12 cellular contexts compared by ENCODE assay signal in the genomic region with DNA sequence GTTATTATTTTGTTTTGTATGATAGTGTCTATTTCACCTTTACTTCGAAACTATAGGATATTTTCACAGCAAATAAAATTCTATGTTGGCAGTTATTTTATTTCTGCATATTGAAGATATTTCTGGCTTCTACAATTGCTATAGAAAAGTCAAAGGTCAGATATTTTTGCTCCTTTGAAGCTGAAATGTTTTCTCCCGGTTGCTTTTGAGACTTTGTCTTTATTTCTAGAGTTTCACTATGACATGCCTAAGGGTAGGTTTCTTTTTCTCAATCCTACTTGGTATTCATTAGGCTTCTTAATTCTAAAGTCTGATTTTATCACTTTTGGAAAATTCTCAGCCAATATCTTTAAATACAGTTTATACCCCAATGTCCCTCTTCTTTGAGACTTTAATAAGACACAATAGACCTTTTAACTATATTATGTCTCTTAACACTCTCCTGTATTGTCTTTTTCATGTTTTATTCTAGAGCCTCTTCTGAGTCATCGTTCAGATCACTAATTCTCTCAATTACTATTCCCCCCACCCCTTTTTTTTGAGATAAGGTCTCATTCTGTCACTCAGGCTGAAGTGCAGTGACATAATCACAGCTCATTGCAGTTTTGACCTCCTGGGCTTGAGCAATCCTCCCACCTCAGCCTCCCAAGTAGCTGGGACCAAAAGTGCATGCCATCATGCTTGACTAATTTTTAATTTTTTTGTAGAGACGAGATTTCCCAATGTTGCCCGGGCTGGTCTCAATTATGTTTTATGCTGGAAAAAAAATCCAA. TPM values are rescaled to one million over a fixed set of nuclear protein-coding genes. Genes with fewer than 3 reads are reported as not detected.
DNase-seq lines count a peak whose midpoint lies in the region; ATAC-seq and TF ChIP-seq lines count a peak whose summit lies in the region.
"Had no signal": no experiment of that assay in that cellular context is flagged by ENCODE, and none has a peak within 500 bp of the region (broad histone marks: within the 10 kb centered on the region; RNA-seq: fewer than 3 reads in every experiment).

No MANE protein-coding gene starts in this region.

- no peak for DNase-seq in activated T-cell treated with anti-CD3 and anti-CD28 coated beads, Interleukin-2, amount 50 U/mL, for 72 hours
- no peak for DNase-seq in activated T-cell treated with anti-CD3 and anti-CD28 coated beads, Interleukin-2, amount 50 U/mL, for 48 hours
- DNase-seq in activated B cell treated with CpG ODN at 0.5 μM for 24 hours: no peak
- no peak for DNase-seq in stimulated activated naive CD8-positive, alpha-beta T cell treated with anti-CD3 and anti-CD28 coated beads, Interleukin-15, amount 100 ng/mL, for 72 hours
- no peak for DNase-seq in DMS153 (lab: John Stamatoyannopoulos, UW)
- DNase-seq in islet precursor cell: no peak
- DNase-seq in NCI-H1417 (lab: John Stamatoyannopoulos, UW): no peak
- DNase-seq: ACHN; activated CD8-positive, alpha-beta memory T cell treated with anti-CD3 and anti-CD28 coated beads, Interleukin-2, amount 50 U/mL, for 4 hours; cortex of kidney had no signal

- H3K36me3 Mint-ChIP-seq in activated T-cell treated with anti-CD3 and anti-CD28 coated beads, Interleukin-2, amount 50 U/mL, for 72 hours (ENCODE audit: insufficient read depth in 2 of 2): peaks cover 5 to 6% of the 10 kb centered on the region in 2 donors
- H3K36me3 Mint-ChIP-seq in activated B cell treated with CpG ODN at 0.5 μM for 24 hours (ENCODE audit: low read depth): peaks cover 43% of the 10 kb centered on the region

- CTCF ChIA-PET in activated B cell treated with CpG ODN at 0.5 μM for 24 hours (lab: Charles Lee): no interaction called here

- no peaks in the 10 kb centered on the region for H3K9me3 Mint-ChIP-seq in activated T-cell treated with anti-CD3 and anti-CD28 coated beads, Interleukin-2, amount 50 U/mL, for 72 hours
- H3K9me3 Mint-ChIP-seq in activated B cell treated with CpG ODN at 0.5 μM for 24 hours: no peaks in the 10 kb centered on the region
- H3K9me3 Mint-ChIP-seq in stimulated activated naive CD8-positive, alpha-beta T cell treated with anti-CD3 and anti-CD28 coated beads, Interleukin-15, amount 100 ng/mL, for 72 hours: no peaks in the 10 kb centered on the region
- H3K9me3 Mint-ChIP-seq: natural killer cell treated with Interleukin-12 subunit alpha and Interleukin-12 subunit beta and Interleukin-15 and Interleukin-18, amount 100 ng/mL, for 72 hours had no signal

- H3K4me3 Mint-ChIP-seq in activated T-cell treated with anti-CD3 and anti-CD28 coated beads, Interleukin-2, amount 50 U/mL, for 72 hours: peak overlapping the region in 1 of 2 donors; percentile 46
- H3K4me3 Mint-ChIP-seq in activated B cell treated with CpG ODN at 0.5 μM for 24 hours: no peak overlapping the region
- H3K4me3 Mint-ChIP-seq in stimulated activated naive CD8-positive, alpha-beta T cell treated with anti-CD3 and anti-CD28 coated beads, Interleukin-15, amount 100 ng/mL, for 72 hours: no peak overlapping the region
- H3K4me3 Mint-ChIP-seq: natural killer cell treated with Interleukin-12 subunit alpha and Interleukin-12 subunit beta and Interleukin-15 and Interleukin-18, amount 100 ng/mL, for 72 hours had no signal

- POLR2A ChIA-PET in activated B cell treated with CpG ODN at 0.5 μM for 24 hours (lab: Charles Lee): no interaction called here

- H3K4me1 Mint-ChIP-seq in activated T-cell treated with anti-CD3 and anti-CD28 coated beads, Interleukin-2, amount 50 U/mL, for 72 hours (ENCODE audit: low read depth): peaks cover 27% of the 10 kb centered on the region
- H3K4me1 Mint-ChIP-seq in activated B cell treated with CpG ODN at 0.5 μM for 24 hours: peaks cover 4% of the 10 kb centered on the region
- H3K4me1 Mint-ChIP-seq in stimulated activated naive CD8-positive, alpha-beta T cell treated with anti-CD3 and anti-CD28 coated beads, Interleukin-15, amount 100 ng/mL, for 72 hours: peaks cover 26% of the 10 kb centered on the region

- peak overlapping the region; percentile 85 for H3K27ac Mint-ChIP-seq in activated T-cell treated with anti-CD3 and anti-CD28 coated beads, Interleukin-2, amount 50 U/mL, for 72 hours
- peak overlapping the region; percentile 46 for H3K27ac Mint-ChIP-seq in activated B cell treated with CpG ODN at 0.5 μM for 24 hours
- no peak overlapping the region for H3K27ac Mint-ChIP-seq in stimulated activated naive CD8-positive, alpha-beta T cell treated with anti-CD3 and anti-CD28 coated beads, Interleukin-15, amount 100 ng/mL, for 72 hours

- no peak for TF ChIP-seq CTCF in activated B cell treated with CpG ODN at 0.5 μM for 24 hours (IDR thresholded peaks at IDR 0.05)

- intact Hi-C loops in activated B cell treated with CpG ODN at 0.5 μM for 24 hours (cut with micrococcal nuclease): no loop called here

- peak in 1 of 2 donors; percentile 30 for ATAC-seq in activated T-cell treated with anti-CD3 and anti-CD28 coated beads, Interleukin-2, amount 50 U/mL, for 72 hours (replicated peaks in 1 of 2)
- ATAC-seq in HG02798 (IDR thresholded peaks at IDR 0.05; ENCODE audit: poor library complexity, unreplicated experiment): peak; percentile 64
- ATAC-seq in activated B cell treated with CpG ODN at 0.5 μM for 24 hours (ENCODE audit: low read depth): no peak
- peak; percentile 63 for ATAC-seq in stimulated activated naive CD8-positive, alpha-beta T cell treated with anti-CD3 and anti-CD28 coated beads, Interleukin-15, amount 100 ng/mL, for 72 hours
- ATAC-seq: natural killer cell treated with Interleukin-12 subunit alpha and Interleukin-12 subunit beta and Interleukin-15 and Interleukin-18, amount 100 ng/mL, for 72 hours had no signal

- no peaks in the 10 kb centered on the region for H3K27me3 Mint-ChIP-seq in activated T-cell treated with anti-CD3 and anti-CD28 coated beads, Interleukin-2, amount 50 U/mL, for 72 hours (ENCODE audit: low read depth)
- no peaks in the 10 kb centered on the region for H3K27me3 Mint-ChIP-seq in activated B cell treated with CpG ODN at 0.5 μM for 24 hours
- H3K27me3 Mint-ChIP-seq in stimulated activated naive CD8-positive, alpha-beta T cell treated with anti-CD3 and anti-CD28 coated beads, Interleukin-15, amount 100 ng/mL, for 72 hours: no peaks in the 10 kb centered on the region
- H3K27me3 Mint-ChIP-seq: natural killer cell treated with Interleukin-12 subunit alpha and Interleukin-12 subunit beta and Interleukin-15 and Interleukin-18, amount 100 ng/mL, for 72 hours had no signal

RNA-seq across cellular contexts. Expression of a gene that starts 50.5 kb away (rescaled TPM):
- total RNA-seq in activated T-cell treated with anti-CD3 and anti-CD28 coated beads, Interleukin-2, amount 50 U/mL, for 72 hours: 10 to 100 TPM; 31.6 to 35.3 TPM
- 14.3 and 23.1 TPM in 2 replicates for total RNA-seq in activated B cell treated with CpG ODN at 0.5 μM for 24 hours

RNA-seq across cellular contexts. Expression of a gene that starts 51.0 kb away (rescaled TPM):
- total RNA-seq in activated T-cell treated with anti-CD3 and anti-CD28 coated beads, Interleukin-2, amount 50 U/mL, for 72 hours: 10 to 100 TPM; 80.8 to 82.9 TPM
- 60.5 and 74.4 TPM in 2 replicates for total RNA-seq in activated B cell treated with CpG ODN at 0.5 μM for 24 hours

Comparison
In these comparisons a context has a peak if more than half of its experiments do, and no peak if none do; other contexts are left out.
1. H3K27ac Mint-ChIP-seq: peak in activated T-cell treated with anti-CD3 and anti-CD28 coated beads, Interleukin-2, amount 50 U/mL, for 72 hours (single experiment) and activated B cell treated with CpG ODN at 0.5 μM for 24 hours (single experiment); none in stimulated activated naive CD8-positive, alpha-beta T cell treated with anti-CD3 and anti-CD28 coated beads, Interleukin-15, amount 100 ng/mL, for 72 hours (0 of 2).